Comparison of ENCODE assay signal across 8 cellular contexts in genomic region chr17:63621684-63622570, GRCh38. TPM values are rescaled to one million over a fixed set of nuclear protein-coding genes. Genes with fewer than 3 reads are reported as not detected.
DNase-seq lines count a peak whose midpoint lies in the region; ATAC-seq and TF ChIP-seq lines count a peak whose summit lies in the region.

TSS of gene MAP3K3 (plus strand) at chr17:63622417. CDS start at chr17:63622760, 343 bp downstream.

- whole genome bisulfite sequencing in heart left ventricle, 4 donors: 0% methylated on average over 46 to 75 of the region's 75 CpGs

- H3K4me3 Mint-ChIP-seq in type B pancreatic cell: peak within 1 kb of the TSS; percentile 98

- ATAC-seq in HG02870 (IDR thresholded peaks at IDR 0.05; ENCODE audit: unreplicated experiment) (peak; percentile 88), heart left ventricle (peak; percentile 95 to 98 (median 97))

- DNase-seq in GM13976 (ENCODE audit: low spot score) (peak; percentile 99), NCI-H146 treated with DMSO at 0.1 percent for 48 hours (lab: John Stamatoyannopoulos, UW; ENCODE audit: unreplicated experiment) (peak; percentile 99), amniotic epithelial cell (ENCODE audit: low read depth) (peak; percentile 100), heart left ventricle (peak; percentile 98 to 100 (median 99)), pons (ENCODE audit: low spot score) (peak; percentile 100), type B pancreatic cell (ENCODE audit: extremely low spot score, unreplicated experiment) (peak; percentile 98)

- no peaks in the 10 kb centered on the region for H3K27me3 ChIP-seq in heart left ventricle

- H3K36me3 ChIP-seq in heart left ventricle: no peaks in the 10 kb centered on the region

- H3K9me3 ChIP-seq in heart left ventricle: no peaks in the 10 kb centered on the region

- peak within 1 kb of the TSS; percentile 90 for H3K27ac Mint-ChIP-seq in type B pancreatic cell

- H3K36me3 Mint-ChIP-seq in type B pancreatic cell: no peaks in the 10 kb centered on the region

- intact Hi-C loops in T-helper 1 cell treated with Interleukin-12 subunit alpha and Interleukin-12 subunit beta and Interleukin-4 antibody, amounts not matched to agents 30 ng/mL and 1 ng/mL, for 36 hours (cut with micrococcal nuclease): loop anchor here (1.0 to 10.0 kb wide), 13 partner anchors 10 to 967 kb away; partner anchors contain the start of genes CCDC47, CEP95, DCAF7 and DDX5
- intact Hi-C loops in heart left ventricle (cut with DNase I): loop anchor here in 5 of 10 donors (2.0 to 10.0 kb wide), 4 partner anchors 53 to 80 kb away; partner anchors contain the start of gene LIMD2 (in 1 of the 5)

- no peaks in the 10 kb centered on the region for H3K9me3 Mint-ChIP-seq in type B pancreatic cell

- H3K27me3 Mint-ChIP-seq in type B pancreatic cell: peaks cover 14% of the 10 kb centered on the region

- in situ Hi-C loops in GM13976 (cut with MboI; ENCODE audit: low sequenced_read_pairs, unreplicated experiment): no loop called here

- peak within 1 kb of the TSS; percentile 69 to 93 (median 88) for H3K27ac ChIP-seq in heart left ventricle

- peaks cover 2 to 44% (median 37%) of the 10 kb centered on the region in 12 donors for H3K4me1 ChIP-seq in heart left ventricle

- peak in 1 of 2 donors; percentile 87 for TF ChIP-seq POLR2A in heart left ventricle (IDR thresholded peaks at IDR 0.05)

- TF ChIP-seq CTCF in GM13976 (IDR thresholded peaks at IDR 0.05; ENCODE audit: borderline replicate concordance, control extremely low read depth, extremely low read depth, insufficient read depth, missing control alignments) (no peak), heart left ventricle (IDR thresholded peaks at IDR 0.05) (peak in 4 of 12 donors; percentile 29 to 55 (median 48)), type B pancreatic cell (conservative IDR thresholded peaks at IDR 0.05) (no peak)

- peak within 1 kb of the TSS; percentile 67 to 96 (median 78) for H3K4me3 ChIP-seq in heart left ventricle

- H3K4me1 Mint-ChIP-seq in type B pancreatic cell (ENCODE audit: unreplicated experiment): peaks cover 29% of the 10 kb centered on the region

RNA-seq across cellular contexts. Expression of gene MAP3K3, which starts in this region (rescaled TPM):
- total RNA-seq in T-helper 1 cell treated with Interleukin-12 subunit alpha and Interleukin-12 subunit beta and Interleukin-4 antibody, amounts not matched to agents 30 ng/mL and 1 ng/mL, for 36 hours: 42.7 and 43.5 TPM in 2 replicates
- total RNA-seq in heart left ventricle: 100 to 1,000 TPM in 1 of 9 donors, 10 to 100 TPM in 8; 31.0 to 102 (median 58.0) TPM
- 10 to 100 TPM; 20.5 to 70.9 TPM for polyA plus RNA-seq in heart left ventricle
- 10.5 and 26.2 TPM in 2 replicates for total RNA-seq in type B pancreatic cell (ENCODE audit: low replicate concordance)

Comparison
In these comparisons a context has a peak if more than half of its experiments do, and no peak if none do; other contexts are left out.
1. Peak in every context shown above with its lines: DNase-seq, ATAC-seq, H3K4me3 ChIP-seq and H3K27ac ChIP-seq.